In the genomic region with DNA sequence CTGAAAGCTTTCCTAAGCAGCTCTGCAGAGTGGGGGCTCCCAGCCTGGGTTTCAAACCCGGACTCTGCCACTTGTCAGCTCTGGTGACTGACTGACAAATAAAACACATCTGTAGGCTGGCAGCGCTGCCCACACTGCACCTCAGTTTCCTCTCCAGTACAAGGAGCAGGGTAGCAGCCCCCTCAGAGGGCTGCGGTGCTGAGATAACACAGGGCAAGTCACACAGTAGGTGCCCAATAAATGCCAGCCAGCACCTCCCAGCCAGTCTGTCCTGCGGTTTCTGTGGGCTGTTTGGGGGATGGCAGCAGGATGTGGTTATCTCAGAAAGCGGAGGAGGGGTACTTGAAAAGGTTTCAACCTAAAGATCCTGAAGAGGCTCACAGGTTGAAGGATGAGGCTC, we compare ENCODE assay signal across 10 cellular contexts. TPM values are rescaled to one million over a fixed set of nuclear protein-coding genes. Genes with fewer than 3 reads are reported as not detected.
A peak's percentile ranks its signal among the peaks of the same experiment; 100 is the strongest.
DNase-seq lines count a peak whose midpoint lies in the region; ATAC-seq and FAIRE-seq lines count a peak whose summit lies in the region.
"Had no signal": no experiment of that assay in that cellular context is flagged by ENCODE, and none has a peak within 500 bp of the region (broad histone marks: within the 10 kb centered on the region; RNA-seq: fewer than 3 reads in every experiment).

No MANE protein-coding gene starts in this region.

- no peaks in the 10 kb centered on the region for H3K9me3 Mint-ChIP-seq in activated T-helper 2 cell treated with anti-CD3 and anti-CD28 coated beads, Interferon-gamma antibody, Interleukin-2, Interleukin-4, amounts not matched to agents 10 μg/mL and 5 μg/mL and 100 μg/mL, durations not matched to agents 14 hours and 24 hours and 36 hours

- no peak overlapping the region for H3K4me3 Mint-ChIP-seq in activated T-helper 2 cell treated with anti-CD3 and anti-CD28 coated beads, Interferon-gamma antibody, Interleukin-2, Interleukin-4, amounts not matched to agents 10 μg/mL and 5 μg/mL and 100 μg/mL, durations not matched to agents 14 hours and 24 hours and 36 hours (ENCODE audit: low read depth)

- H3K27me3 ChIP-seq in skeletal muscle satellite cell (ENCODE audit: control insufficient read depth, insufficient read depth, low read length) (no peaks in the 10 kb centered on the region), small intestine (ENCODE audit: control insufficient read depth in 2 of 2, insufficient read depth in 2 of 2, low read length in 2 of 2) (peaks cover 0 to 12% of the 10 kb centered on the region in 2 donors)

- H3K4me3 ChIP-seq in skeletal muscle satellite cell (ENCODE audit: low read length) (no peak overlapping the region), small intestine (ENCODE audit: low read depth in 1 of 2, low read length in 2 of 2) (no peak overlapping the region)

- DNase-seq in Daoy (ENCODE audit: low read depth) (peak; percentile 72), SW480 (ENCODE audit: low spot score) (peak; percentile 36), small intestine (no peak), NCI-H2029 treated with DMSO at 0.1 percent for 48 hours (lab: John Stamatoyannopoulos, UW) (no peak)
- peak; percentile 43 for DNase-seq in activated T-helper 2 cell treated with anti-CD3 and anti-CD28 coated beads, Interferon-gamma antibody, Interleukin-2, Interleukin-4, amounts not matched to agents 10 μg/mL and 5 μg/mL and 100 μg/mL, durations not matched to agents 14 hours and 24 hours and 36 hours (ENCODE audit: low spot score)
- DNase-seq: left colon had no signal

- H3K36me3 Mint-ChIP-seq in activated T-helper 2 cell treated with anti-CD3 and anti-CD28 coated beads, Interferon-gamma antibody, Interleukin-2, Interleukin-4, amounts not matched to agents 10 μg/mL and 5 μg/mL and 100 μg/mL, durations not matched to agents 14 hours and 24 hours and 36 hours (ENCODE audit: low read depth) = no peaks in the 10 kb centered on the region

- H3K4me1 Mint-ChIP-seq in activated T-helper 2 cell treated with anti-CD3 and anti-CD28 coated beads, Interferon-gamma antibody, Interleukin-2, Interleukin-4, amounts not matched to agents 10 μg/mL and 5 μg/mL and 100 μg/mL, durations not matched to agents 14 hours and 24 hours and 36 hours (ENCODE audit: low read depth) = peaks cover 15% of the 10 kb centered on the region

- peak overlapping the region; percentile 91 for H3K4me2 ChIP-seq in skeletal muscle satellite cell (ENCODE audit: low read length)

- no peak for FAIRE-seq in small intestine (lab: Jason Lieb, UNC)

- H3K4me1 ChIP-seq in skeletal muscle satellite cell (ENCODE audit: control insufficient read depth, insufficient read depth, low read length) (peaks cover 34% of the 10 kb centered on the region), small intestine (ENCODE audit: control insufficient read depth in 2 of 2, insufficient read depth in 1 of 2, low read depth in 1 of 2, low read length in 1 of 2) (peaks cover 2 to 6% of the 10 kb centered on the region in 2 donors)

- ATAC-seq in GM21526 (IDR thresholded peaks at IDR 0.05; ENCODE audit: low FRiP score, unreplicated experiment) = no peak
- no peak for ATAC-seq in HG02678 (IDR thresholded peaks at IDR 0.05; ENCODE audit: unreplicated experiment)
- ATAC-seq: left colon had no signal

- intact Hi-C loops in activated T-helper 2 cell treated with anti-CD3 and anti-CD28 coated beads, Interferon-gamma antibody, Interleukin-2, Interleukin-4, amounts not matched to agents 10 μg/mL and 5 μg/mL and 100 μg/mL, durations not matched to agents 14 hours and 24 hours and 36 hours (cut with micrococcal nuclease) = no loop called here

- H3K9me3 ChIP-seq in skeletal muscle satellite cell (replicated peaks; ENCODE audit: low read length) (no peaks in the 10 kb centered on the region), small intestine (ENCODE audit: control insufficient read depth, low read depth) (no peaks in the 10 kb centered on the region)

- H3K9ac ChIP-seq in skeletal muscle satellite cell (ENCODE audit: low read depth, low read length) = no peak overlapping the region

- WGBS in small intestine, 3 donors = 53 to 61% (median 58%) methylated on average over 5 of the region's 5 CpGs

- H3K36me3 ChIP-seq in skeletal muscle satellite cell (ENCODE audit: insufficient read depth, low read length) (no peaks in the 10 kb centered on the region), small intestine (ENCODE audit: control insufficient read depth in 2 of 2, insufficient read depth in 2 of 2, low read length in 2 of 2) (no peaks in the 10 kb centered on the region)

- H3K27ac Mint-ChIP-seq in activated T-helper 2 cell treated with anti-CD3 and anti-CD28 coated beads, Interferon-gamma antibody, Interleukin-2, Interleukin-4, amounts not matched to agents 10 μg/mL and 5 μg/mL and 100 μg/mL, durations not matched to agents 14 hours and 24 hours and 36 hours = no peak overlapping the region

- H3K27ac ChIP-seq in small intestine (ENCODE audit: low read depth in 1 of 2, low read length in 1 of 2) = no peak overlapping the region

- peaks cover 58% of the 10 kb centered on the region for H3K27me3 Mint-ChIP-seq in activated T-helper 2 cell treated with anti-CD3 and anti-CD28 coated beads, Interferon-gamma antibody, Interleukin-2, Interleukin-4, amounts not matched to agents 10 μg/mL and 5 μg/mL and 100 μg/mL, durations not matched to agents 14 hours and 24 hours and 36 hours (ENCODE audit: low read depth)

RNA-seq across cellular contexts. Expression of gene SYT12, which starts 1.5 kb away (rescaled TPM):
- total RNA-seq in Daoy (2014; rRNA removed; shearing (Covaris generic)) = 0.15 and 1.1 TPM in 2 replicates
- total RNA-seq in activated T-helper 2 cell treated with anti-CD3 and anti-CD28 coated beads, Interferon-gamma antibody, Interleukin-2, Interleukin-4, amounts not matched to agents 10 μg/mL and 5 μg/mL and 100 μg/mL, durations not matched to agents 14 hours and 24 hours and 36 hours = not detected in 2 replicates
- 0.22 TPM in 1 of 2 replicates, not detected in the other for total RNA-seq in skeletal muscle satellite cell (2012; rRNA removed)
- 1 to 10 TPM in 1 of 3 donors, under 1 TPM in 2; 0.22 to 3.1 (median 0.27) TPM for polyA plus RNA-seq in small intestine

RNA-seq across cellular contexts. Expression of gene RHOD, which starts 32.2 kb away (rescaled TPM):
- total RNA-seq in Daoy (2014; rRNA removed; shearing (Covaris generic)) = not detected in 2 replicates
- 0.30 and 0.39 TPM in 2 replicates for total RNA-seq in activated T-helper 2 cell treated with anti-CD3 and anti-CD28 coated beads, Interferon-gamma antibody, Interleukin-2, Interleukin-4, amounts not matched to agents 10 μg/mL and 5 μg/mL and 100 μg/mL, durations not matched to agents 14 hours and 24 hours and 36 hours
- total RNA-seq in skeletal muscle satellite cell (2012; rRNA removed) = 0.44 and 2.0 TPM in 2 replicates
- polyA plus RNA-seq in small intestine = 10 to 100 TPM; 10.2 to 36.5 (median 35.9) TPM

RNA-seq across cellular contexts. Expression of gene C11orf86, which starts 49.3 kb away (rescaled TPM):
- not detected in 2 replicates for total RNA-seq in Daoy (2014; rRNA removed; shearing (Covaris generic))
- total RNA-seq in activated T-helper 2 cell treated with anti-CD3 and anti-CD28 coated beads, Interferon-gamma antibody, Interleukin-2, Interleukin-4, amounts not matched to agents 10 μg/mL and 5 μg/mL and 100 μg/mL, durations not matched to agents 14 hours and 24 hours and 36 hours = not detected in 2 replicates
- not detected in 2 replicates for total RNA-seq in skeletal muscle satellite cell (2012; rRNA removed)
- polyA plus RNA-seq in small intestine = 100 to 1,000 TPM in 2 of 3 donors, 10 to 100 TPM in 1; 63.6 to 801 (median 577) TPM
- total RNA-seq: NCI-H460 had no signal

Comparison
In these comparisons a context has a peak if more than half of its experiments do, and no peak if none do; other contexts are left out.
1. DNase-seq: peak in Daoy (single experiment), SW480 (single experiment) and activated T-helper 2 cell treated with anti-CD3 and anti-CD28 coated beads, Interferon-gamma antibody, Interleukin-2, Interleukin-4, amounts not matched to agents 10 μg/mL and 5 μg/mL and 100 μg/mL, durations not matched to agents 14 hours and 24 hours and 36 hours (single experiment); none in small intestine (single experiment) and NCI-H2029 treated with DMSO at 0.1 percent for 48 hours (single experiment).